Comparison of ENCODE assay signal across 8 cellular contexts in the genomic region with DNA sequence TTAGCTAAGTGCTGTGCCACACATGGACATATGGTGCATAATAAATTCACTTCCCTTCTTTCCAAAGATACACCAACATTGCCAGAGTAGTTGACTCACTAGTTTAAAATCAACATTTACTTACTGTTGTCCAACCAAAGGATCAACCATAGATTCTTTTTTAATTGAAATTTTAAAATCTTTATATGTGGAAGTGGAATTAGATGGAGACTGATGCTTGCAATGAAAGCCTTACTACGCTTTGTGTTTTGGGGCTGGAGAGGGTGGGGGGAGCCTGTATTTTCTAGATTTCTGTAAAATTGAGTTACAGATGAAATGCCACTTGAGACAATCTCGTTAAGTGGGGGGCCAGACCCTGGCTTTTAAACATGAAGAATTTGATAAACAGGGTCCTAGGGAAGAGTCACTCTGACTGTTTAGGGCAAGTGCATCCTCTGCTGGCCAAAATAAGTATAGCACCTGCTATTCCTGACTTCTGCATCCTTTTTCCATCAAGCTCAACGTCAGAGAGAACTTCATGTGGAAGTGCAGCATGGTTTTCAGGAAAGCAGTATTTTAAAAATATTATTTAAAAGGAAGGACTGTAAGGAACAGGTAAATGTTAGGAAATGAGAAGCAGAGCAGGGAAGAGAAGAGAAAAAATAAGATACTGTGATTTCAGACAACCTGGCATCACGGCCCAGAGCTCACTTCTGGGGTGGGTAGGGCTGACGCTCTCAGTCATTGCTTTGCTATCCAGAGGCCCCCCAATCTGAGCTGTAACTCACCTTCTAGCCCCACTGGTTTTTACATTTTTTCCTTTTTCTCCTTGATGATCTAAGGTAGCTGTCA.
DNase-seq lines count a peak whose midpoint lies in the region; ATAC-seq, FAIRE-seq and TF ChIP-seq lines count a peak whose summit lies in the region.

No MANE protein-coding gene starts in this region.

- H3K9me3 ChIP-seq in endothelial cell of umbilical vein (replicated peaks; ENCODE audit: control insufficient read depth, insufficient read depth, low read length): no peaks in the 10 kb centered on the region
- H3K9me3 ChIP-seq in suprapubic skin: no peaks in the 10 kb centered on the region

- H4K20me1 ChIP-seq in endothelial cell of umbilical vein (replicated peaks; ENCODE audit: control insufficient read depth, extremely low read depth, insufficient read depth, low read length): no peaks in the 10 kb centered on the region

- FAIRE-seq in endothelial cell of umbilical vein (lab: Jason Lieb, UNC): peak; percentile 86

- no peaks in the 10 kb centered on the region for H3K9me1 ChIP-seq in endothelial cell of umbilical vein (replicated peaks; ENCODE audit: control insufficient read depth, extremely low read depth, insufficient read depth, low read length)

- H3K27ac ChIP-seq in endothelial cell of umbilical vein (ENCODE audit: insufficient read depth, low read depth, low read length) (no peak overlapping the region), suprapubic skin (no peak overlapping the region)

- TF ChIP-seq CTCF in GM13976 (IDR thresholded peaks at IDR 0.05; ENCODE audit: borderline replicate concordance, control extremely low read depth, extremely low read depth, insufficient read depth, missing control alignments): peak; percentile 89
- peak; percentile 89 to 95 for TF ChIP-seq CTCF in endothelial cell of umbilical vein (IDR thresholded peaks at IDR 0.05; ENCODE audit: extremely low read depth in 1 of 2, insufficient read depth in 1 of 2, low read depth in 1 of 2, low read length in 2 of 2)
- TF ChIP-seq CTCF in suprapubic skin (IDR thresholded peaks at IDR 0.05): peak; percentile 91 to 100

- H3K9ac ChIP-seq in endothelial cell of umbilical vein (replicated peaks; ENCODE audit: extremely low read depth, insufficient read depth, low read length): no peak overlapping the region

- dilution Hi-C loops in endothelial cell of umbilical vein (cut with MboI; ENCODE audit: extremely low pct_ligation_motif_present, low sequenced_read_pairs): no loop called here

- no peak for TF ChIP-seq EP300 in suprapubic skin (IDR thresholded peaks at IDR 0.05)

- WGBS in suprapubic skin: 49% methylated on average over 5 of the region's 5 CpGs

- H3K36me3 ChIP-seq in endothelial cell of umbilical vein (ENCODE audit: control insufficient read depth in 2 of 2, extremely low read depth in 1 of 2, insufficient read depth in 2 of 2, low read length in 2 of 2): no peaks in the 10 kb centered on the region
- H3K36me3 ChIP-seq in suprapubic skin: peaks cover 25% of the 10 kb centered on the region

- intact Hi-C loops in endothelial cell of umbilical vein (cut with micrococcal nuclease): loop anchor here (1.0 to 10.0 kb wide), 7 partner anchors 76 to 703 kb away; partner anchors contain the start of gene BOC

- H3K4me1 ChIP-seq in endothelial cell of umbilical vein (ENCODE audit: control insufficient read depth, extremely low read depth, insufficient read depth, low read length): peaks cover 8% of the 10 kb centered on the region
- H3K4me1 ChIP-seq in suprapubic skin: peaks cover 44% of the 10 kb centered on the region

- POLR2A ChIA-PET in endothelial cell of umbilical vein (lab: Charles Lee): no interaction called here

- peak; percentile 54 for DNase-seq in AG08396 (ENCODE audit: low spot score)
- DNase-seq in GM13976 (ENCODE audit: low spot score): peak; percentile 67
- peak; percentile 69 for DNase-seq in NCI-H2171 treated with DMSO at 0.1 percent for 48 hours (lab: John Stamatoyannopoulos, UW)
- peak; percentile 27 to 57 for DNase-seq in activated CD4-positive, alpha-beta T cell treated with anti-CD3 and anti-CD28 coated beads for 4 hours
- DNase-seq in endothelial cell of umbilical vein (ENCODE audit: low read depth, low spot score): peak; percentile 75
- DNase-seq in mucosa of gallbladder (ENCODE audit: low spot score): peak; percentile 69
- no peak for DNase-seq in suprapubic skin (ENCODE audit: low spot score in 2 of 2)

- peak overlapping the region; percentile 31 for H2AFZ ChIP-seq in endothelial cell of umbilical vein (ENCODE audit: low read depth, low read length)

- H3K4me3 ChIP-seq in endothelial cell of umbilical vein (replicated peaks in 1 of 3; ENCODE audit: insufficient read depth in 1 of 3, low read depth in 1 of 3, low read length in 3 of 3): no peak overlapping the region
- H3K4me3 ChIP-seq in suprapubic skin: no peak overlapping the region

- H3K79me2 ChIP-seq in endothelial cell of umbilical vein (ENCODE audit: control insufficient read depth, insufficient read depth, low read length): no peaks in the 10 kb centered on the region

- H3K27me3 ChIP-seq in endothelial cell of umbilical vein (ENCODE audit: control insufficient read depth in 2 of 2, insufficient read depth in 2 of 2, low read length in 2 of 2) (no peaks in the 10 kb centered on the region), suprapubic skin (no peaks in the 10 kb centered on the region)

- in situ Hi-C loops in GM13976 (cut with MboI; ENCODE audit: low sequenced_read_pairs, unreplicated experiment): loop anchor here (25.0 kb wide), 1 partner anchor 651 kb away; the partner anchor contains the start of gene CCDC80

- BruUV-seq in endothelial cell of umbilical vein (replicated peaks; lab: Mats Ljungman, UMichigan): no TSS peak

- no peak overlapping the region for H3K4me2 ChIP-seq in endothelial cell of umbilical vein (ENCODE audit: insufficient read depth, low read length)

- ATAC-seq in GM19328 (IDR thresholded peaks at IDR 0.05; ENCODE audit: unreplicated experiment): no peak

- TF ChIP-seq POLR2A in endothelial cell of umbilical vein (IDR thresholded peaks at IDR 0.05; ENCODE audit: low read depth, low read length): no peak
- TF ChIP-seq POLR2A in suprapubic skin (IDR thresholded peaks at IDR 0.05): no peak

- CTCF ChIA-PET in endothelial cell of umbilical vein (lab: Charles Lee): interaction anchor here (0.6 to 4.3 kb wide), 62 partner anchors 8 to 1618 kb away, joined by 3 to 90 read pairs (median 4); partner anchors contain the start of genes BOC and SLC9C1

TF ChIP-seq in endothelial cell of umbilical vein, 7 proteins besides CTCF, POLR2A, EP300 and RAD21:
- TF ChIP-seq JUN (IDR thresholded peaks at IDR 0.05; ENCODE audit: borderline replicate concordance, insufficient read depth, insufficient read length, low read depth): no peak
- TF ChIP-seq EZH2 (IDR thresholded peaks at IDR 0.05; ENCODE audit: borderline replicate concordance, low read depth, low read length, severe bottlenecking): no peak
- no peak for TF ChIP-seq POLR2AphosphoS5 (IDR thresholded peaks at IDR 0.05; ENCODE audit: insufficient read depth, low read depth, low read length)
- TF ChIP-seq GATA2 (IDR thresholded peaks at IDR 0.05; ENCODE audit: insufficient read depth, insufficient read length, low read depth, low read length): no peak
- no peak for TF ChIP-seq MAX (IDR thresholded peaks at IDR 0.05; ENCODE audit: insufficient read depth, insufficient read length)
- TF ChIP-seq FOS (IDR thresholded peaks at IDR 0.05; ENCODE audit: borderline replicate concordance, insufficient read depth, low read length): no peak
- TF ChIP-seq MYC (IDR thresholded peaks at IDR 0.05; ENCODE audit: low read depth, low read length): no peak
TF ChIP-seq in endothelial cell of umbilical vein: peak in this region for 0.

Comparison
In these comparisons a context has a peak if more than half of its experiments do, and no peak if none do; other contexts are left out.
1. DNase-seq: peak in AG08396 (single experiment), GM13976 (single experiment), NCI-H2171 treated with DMSO at 0.1 percent for 48 hours (single experiment), activated CD4-positive, alpha-beta T cell treated with anti-CD3 and anti-CD28 coated beads for 4 hours (2 of 2), endothelial cell of umbilical vein (single experiment) and mucosa of gallbladder (single experiment); none in suprapubic skin (0 of 2).
2. Peak in every context shown above with its lines, with median percentiles within 50 percentile points of each other: CTCF ChIP-seq.